10 cellular contexts compared by ENCODE assay signal in genomic region chr9:121440265-121440664, GRCh38. TPM values are rescaled to one million over a fixed set of nuclear protein-coding genes. Genes with fewer than 3 reads are reported as not detected.
DNase-seq lines count a peak whose midpoint lies in the region; ATAC-seq and TF ChIP-seq lines count a peak whose summit lies in the region.
"Had no signal": no experiment of that assay in that cellular context is flagged by ENCODE, and none has a peak within 500 bp of the region (broad histone marks: within the 10 kb centered on the region; RNA-seq: fewer than 3 reads in every experiment).

No MANE protein-coding gene starts in this region.

- ATAC-seq in HG03135 (IDR thresholded peaks at IDR 0.05; ENCODE audit: unreplicated experiment), result no peak

- TF ChIP-seq CTCF in choroid plexus epithelial cell (conservative IDR thresholded peaks at IDR 0.05; ENCODE audit: low read depth, low read length), result peak; percentile 57

- no peak overlapping the region for H3K4me3 ChIP-seq in choroid plexus epithelial cell (ENCODE audit: low read depth, low read length)

- DNase-seq in D341Med (ENCODE audit: low spot score) (peak; percentile 49), NCI-H526 treated with DMSO at 0.1 percent for 48 hours (lab: John Stamatoyannopoulos, UW) (peak; percentile 3), choroid plexus epithelial cell (ENCODE audit: low read depth) (peak; percentile 68), myocyte (ENCODE audit: low read depth) (peak; percentile 4), amniotic stem cell (lab: John Stamatoyannopoulos, UW) (no peak), DMS114 treated with DMSO at 0.1 percent for 48 hours (lab: John Stamatoyannopoulos, UW; ENCODE audit: unreplicated experiment) (no peak), NAMALWA (ENCODE audit: low spot score) (no peak)
- DNase-seq: stimulated activated CD4-positive, alpha-beta T cell treated with anti-CD3 and anti-CD28 coated beads, Interleukin-12 subunit alpha, Interleukin-12 subunit beta, amount 100 ng/mL, for 4 hours; T1000 had no signal

RNA-seq across cellular contexts. Expression of gene GGTA1, which starts 59.4 kb away (rescaled TPM):
- not detected in 2 replicates for total RNA-seq in myocyte
- not detected for polyA plus RNA-seq in myocyte (2012)

Comparison
In these comparisons a context has a peak if more than half of its experiments do, and no peak if none do; other contexts are left out.
1. DNase-seq: peak in D341Med (single experiment), NCI-H526 treated with DMSO at 0.1 percent for 48 hours (single experiment), choroid plexus epithelial cell (single experiment) and myocyte (single experiment); none in amniotic stem cell (single experiment), DMS114 treated with DMSO at 0.1 percent for 48 hours (single experiment) and NAMALWA (single experiment).